8 cellular contexts compared by ENCODE assay signal in genomic region chr5:144203750-144204596, GRCh38. TPM values are rescaled to one million over a fixed set of nuclear protein-coding genes. Genes with fewer than 3 reads are reported as not detected.
DNase-seq lines count a peak whose midpoint lies in the region; ATAC-seq and TF ChIP-seq lines count a peak whose summit lies in the region.

No MANE protein-coding gene starts in this region.

- peaks cover 0 to 20% (median 4%) of the 10 kb centered on the region in 3 donors for H3K27me3 ChIP-seq in psoas muscle (ENCODE audit: insufficient read depth in 3 of 3, low read length in 2 of 3)

- intact Hi-C loops in activated CD8-positive, alpha-beta T cell treated with anti-CD3 and anti-CD28 coated beads for 36 hours (cut with micrococcal nuclease): loop anchor here (10.0 kb wide), 2 partner anchors 1031 to 1621 kb away; no protein-coding TSS in a partner anchor
- intact Hi-C loops in psoas muscle (cut with DNase I): loop anchor here (5.0 to 10.0 kb wide), 4 partner anchors 191 to 1841 kb away; no protein-coding TSS in a partner anchor

- peaks cover 5% of the 10 kb centered on the region for H3K4me1 ChIP-seq in psoas muscle

- peaks cover 5% of the 10 kb centered on the region for H3K4me1 Mint-ChIP-seq in activated CD8-positive, alpha-beta T cell treated with anti-CD3 and anti-CD28 coated beads for 36 hours (ENCODE audit: low read depth)

- H3K27me3 Mint-ChIP-seq in activated CD8-positive, alpha-beta T cell treated with anti-CD3 and anti-CD28 coated beads for 36 hours: peaks cover 41% of the 10 kb centered on the region

- H3K36me3 Mint-ChIP-seq in activated CD8-positive, alpha-beta T cell treated with anti-CD3 and anti-CD28 coated beads for 36 hours (ENCODE audit: low read depth): no peaks in the 10 kb centered on the region

- H3K4me3 Mint-ChIP-seq in activated CD8-positive, alpha-beta T cell treated with anti-CD3 and anti-CD28 coated beads for 36 hours: no peak overlapping the region

- POLR2A ChIA-PET in activated CD8-positive, alpha-beta T cell treated with anti-CD3 and anti-CD28 coated beads for 36 hours (lab: Charles Lee): no interaction called here

- H3K9me3 Mint-ChIP-seq in activated CD8-positive, alpha-beta T cell treated with anti-CD3 and anti-CD28 coated beads for 36 hours: no peaks in the 10 kb centered on the region

- H3K36me3 ChIP-seq in psoas muscle (ENCODE audit: insufficient read depth in 1 of 2, low read depth in 1 of 2): no peaks in the 10 kb centered on the region

- no peak overlapping the region for H3K4me3 ChIP-seq in psoas muscle

- CTCF ChIA-PET in activated CD8-positive, alpha-beta T cell treated with anti-CD3 and anti-CD28 coated beads for 36 hours (lab: Charles Lee): interaction anchor here (0.6 to 3.9 kb wide), 25 partner anchors 10 to 1916 kb away, joined by 3 to 54 read pairs (median 4); no protein-coding TSS in a partner anchor

- H3K9me3 ChIP-seq in psoas muscle: no peaks in the 10 kb centered on the region

- peak; percentile 89 for TF ChIP-seq CTCF in activated CD8-positive, alpha-beta T cell treated with anti-CD3 and anti-CD28 coated beads for 36 hours (IDR thresholded peaks at IDR 0.05)
- TF ChIP-seq CTCF in psoas muscle (IDR thresholded peaks at IDR 0.05): peak; percentile 94

- peak; percentile 40 for DNase-seq in D341Med (ENCODE audit: low spot score)
- DNase-seq in NCI-H524 (lab: John Stamatoyannopoulos, UW): peak; percentile 72 to 80
- DNase-seq in activated CD8-positive, alpha-beta T cell treated with anti-CD3 and anti-CD28 coated beads for 36 hours: peak; percentile 61
- DNase-seq in glomerular visceral epithelial cell (ENCODE audit: extremely low spot score): peak; percentile 72
- no peak for DNase-seq in psoas muscle
- DNase-seq in cortex of kidney (lab: John Stamatoyannopoulos, UW): no peak

- ATAC-seq in GM18873 (IDR thresholded peaks at IDR 0.05; ENCODE audit: low FRiP score, unreplicated experiment) (peak; percentile 83), HG03097 (IDR thresholded peaks at IDR 0.05; ENCODE audit: low FRiP score, unreplicated experiment) (peak; percentile 69), psoas muscle (peak in 3 of 4 donors; percentile 37 to 87 (median 71))
- peak; percentile 77 for ATAC-seq in activated CD8-positive, alpha-beta T cell treated with anti-CD3 and anti-CD28 coated beads for 36 hours

- no peak overlapping the region for H3K27ac Mint-ChIP-seq in activated CD8-positive, alpha-beta T cell treated with anti-CD3 and anti-CD28 coated beads for 36 hours

- H3K27ac ChIP-seq in psoas muscle: no peak overlapping the region

- WGBS in psoas muscle, 3 donors: 28 to 36% (median 31%) methylated on average over 10 of the region's 10 CpGs

RNA-seq across cellular contexts. Expression of gene KCTD16, which starts 33.3 kb away (rescaled TPM):
- total RNA-seq in activated CD8-positive, alpha-beta T cell treated with anti-CD3 and anti-CD28 coated beads for 36 hours: under 1 TPM; 0.27 to 0.29 TPM
- under 1 TPM in 1 of 4 donors, not detected in 3; 0.04 TPM for total RNA-seq in psoas muscle
- under 1 TPM in 2 of 3 donors, not detected in 1; 0.01 TPM for polyA plus RNA-seq in psoas muscle

RNA-seq across cellular contexts. Expression of gene YIPF5, which starts 33.5 kb away (rescaled TPM):
- total RNA-seq in activated CD8-positive, alpha-beta T cell treated with anti-CD3 and anti-CD28 coated beads for 36 hours: 10 to 100 TPM; 38.5 to 39.7 TPM
- 10 to 100 TPM; 12.7 to 21.1 (median 15.6) TPM for total RNA-seq in psoas muscle
- polyA plus RNA-seq in psoas muscle: 10 to 100 TPM in 2 of 3 donors, 1 to 10 TPM in 1; 6.7 to 15.6 (median 14.3) TPM

Comparison
In these comparisons a context has a peak if more than half of its experiments do, and no peak if none do; other contexts are left out.
1. DNase-seq: peak in D341Med (single experiment), NCI-H524 (2 of 2), activated CD8-positive, alpha-beta T cell treated with anti-CD3 and anti-CD28 coated beads for 36 hours (single experiment) and glomerular visceral epithelial cell (single experiment); none in psoas muscle (0 of 2) and cortex of kidney (single experiment).
2. Peak in every context shown above with its lines, with median percentiles within 50 percentile points of each other: ATAC-seq.